Comparison of ENCODE assay signal across 8 cellular contexts in genomic region chr12:120356567-120357030, GRCh38. TPM values are rescaled to one million over a fixed set of nuclear protein-coding genes. Genes with fewer than 3 reads are reported as not detected.
DNase-seq lines count a peak whose midpoint lies in the region; ATAC-seq and TF ChIP-seq lines count a peak whose summit lies in the region.

No MANE protein-coding gene starts in this region.

- H3K36me3 ChIP-seq in ascending aorta = no peaks in the 10 kb centered on the region

- no peak for ATAC-seq in HG03460 (IDR thresholded peaks at IDR 0.05; ENCODE audit: unreplicated experiment)
- no peak for ATAC-seq in HG02852 (IDR thresholded peaks at IDR 0.05; ENCODE audit: unreplicated experiment)

- H3K27ac ChIP-seq in ascending aorta = no peak overlapping the region

- TF ChIP-seq CTCF in GM12865 (IDR thresholded peaks at IDR 0.05; ENCODE audit: insufficient read depth, low read depth, low read length, missing control alignments) (peak; percentile 90), ascending aorta (IDR thresholded peaks at IDR 0.05) (peak; percentile 76 to 77 (median 76))

- intact Hi-C loops in ascending aorta (cut with DNase I) = loop anchor here (1.0 kb wide), 1 partner anchor 74 kb away; no protein-coding TSS in a partner anchor

- no peak overlapping the region for H3K4me3 ChIP-seq in GM12865 (ENCODE audit: low read depth, low read length)
- H3K4me3 ChIP-seq in ascending aorta = peak overlapping the region in 1 of 2 donors; percentile 17
- H3K4me3 ChIP-seq in skeletal muscle cell (ENCODE audit: low read depth, low read length) = no peak overlapping the region

- H3K9me3 ChIP-seq in ascending aorta = no peaks in the 10 kb centered on the region

- H3K4me1 ChIP-seq in ascending aorta = peaks cover 0 to 2% of the 10 kb centered on the region in 2 donors

- peaks cover 3% of the 10 kb centered on the region for H3K27me3 ChIP-seq in ascending aorta

- DNase-seq in GM12865 (ENCODE audit: low read depth) (peak; percentile 77), NCI-H1105 (lab: John Stamatoyannopoulos, UW) (peak; percentile 64), T-helper 9 cell (peak; percentile 64), ascending aorta (ENCODE audit: low spot score in 2 of 2) (peak in 1 of 2 donors; percentile 78), hepatic stellate cell (ENCODE audit: low spot score) (peak; percentile 99), skeletal muscle cell (ENCODE audit: low read depth) (peak; percentile 67)

RNA-seq across cellular contexts. Expression of gene MSI1, which starts 12.4 kb away (rescaled TPM):
- 0.11 TPM for total RNA-seq in ascending aorta

RNA-seq across cellular contexts. Expression of gene PLA2G1B, which starts 29.0 kb away (rescaled TPM):
- total RNA-seq in ascending aorta = not detected

RNA-seq across cellular contexts. Expression of gene SIRT4, which starts 54.5 kb away (rescaled TPM):
- total RNA-seq in ascending aorta = not detected
